27 cellular contexts compared by ENCODE assay signal in the genomic region with DNA sequence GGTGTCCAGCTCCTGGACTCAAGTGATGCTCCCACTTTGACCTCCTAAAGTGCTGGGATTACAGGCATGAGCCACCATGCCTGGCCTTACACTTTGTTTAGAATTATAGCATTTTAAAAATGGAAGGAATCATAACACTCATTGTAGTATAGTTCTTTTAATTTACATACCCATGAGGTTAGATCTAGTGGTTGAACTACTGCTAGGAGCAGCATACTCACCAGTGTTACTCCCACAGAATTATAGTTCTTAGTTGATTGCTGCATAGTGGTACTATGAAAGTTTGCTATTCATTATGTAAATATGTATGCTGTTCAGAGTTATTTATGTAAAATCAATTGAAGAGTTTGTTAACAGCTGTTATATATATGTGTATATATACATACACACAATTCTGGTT.
"Had no signal": no experiment of that assay in that cellular context is flagged by ENCODE, and none has a peak within 500 bp of the region (broad histone marks: within the 10 kb centered on the region; RNA-seq: fewer than 3 reads in every experiment).

No MANE protein-coding gene starts in this region.

- H3K4me1 Mint-ChIP-seq: endodermal cell had no signal

- H3K4me3 ChIP-seq: colonic mucosa, coronary artery, dorsolateral prefrontal cortex, esophagus muscularis mucosa, esophagus squamous epithelium, gastrocnemius medialis, gastroesophageal sphincter, heart left ventricle, heart right ventricle had no signal

- H3K36me3 ChIP-seq: colonic mucosa had no signal

- H3K27me3 ChIP-seq: colonic mucosa, dorsolateral prefrontal cortex, esophagus muscularis mucosa, esophagus squamous epithelium, foreskin keratinocyte, gastrocnemius medialis, gastroesophageal sphincter, heart left ventricle, heart right ventricle had no signal

- H3K9me3 Mint-ChIP-seq: dendritic cell treated with granulocyte-macrophage colony-stimulating factor and Interleukin-4, amounts not matched to agents 40 ng/mL and 50 ng/mL, for 4 days; effector memory CD8-positive, alpha-beta T cell; endodermal cell had no signal

- FAIRE-seq: colon, endometrium had no signal

- H3K9me3 ChIP-seq: colonic mucosa, esophagus muscularis mucosa, esophagus squamous epithelium, gastrocnemius medialis, gastroesophageal sphincter, heart left ventricle, heart right ventricle had no signal

- DNase-seq: colonic mucosa; cortex of kidney; dermis blood vessel endothelial cell; dorsolateral prefrontal cortex; effector CD4-positive, alpha-beta T cell; effector CD8-positive, alpha-beta T cell; effector memory CD4-positive, alpha-beta T cell; effector memory CD8-positive, alpha-beta T cell; endodermal cell; erythroblast; esophagus squamous epithelium; foreskin fibroblast; foreskin keratinocyte; foreskin melanocyte; gastrocnemius medialis; glutamatergic neuron; head of caudate nucleus; heart left ventricle; heart right ventricle had no signal

- ATAC-seq: effector memory CD8-positive, alpha-beta T cell; esophagus mucosa; foreskin keratinocyte; gastrocnemius medialis; gastroesophageal sphincter; heart left ventricle; heart right ventricle had no signal

- H3K27ac ChIP-seq: colonic mucosa, coronary artery, dorsolateral prefrontal cortex, epithelial cell of prostate, esophagus muscularis mucosa, esophagus squamous epithelium, foreskin keratinocyte, gastrocnemius medialis, gastroesophageal sphincter, heart left ventricle, heart right ventricle had no signal

- H3K4me3 Mint-ChIP-seq: dendritic cell treated with granulocyte-macrophage colony-stimulating factor and Interleukin-4, amounts not matched to agents 40 ng/mL and 50 ng/mL, for 4 days; effector memory CD8-positive, alpha-beta T cell; endodermal cell had no signal

- H3K4me1 ChIP-seq: colonic mucosa, esophagus muscularis mucosa, gastrocnemius medialis, gastroesophageal sphincter, heart left ventricle, heart right ventricle had no signal

- H3K27ac Mint-ChIP-seq: dendritic cell treated with granulocyte-macrophage colony-stimulating factor and Interleukin-4, amounts not matched to agents 40 ng/mL and 50 ng/mL, for 4 days; effector memory CD8-positive, alpha-beta T cell; endodermal cell had no signal
